ENCODE assay signal across 14 cellular contexts in the genomic region with DNA sequence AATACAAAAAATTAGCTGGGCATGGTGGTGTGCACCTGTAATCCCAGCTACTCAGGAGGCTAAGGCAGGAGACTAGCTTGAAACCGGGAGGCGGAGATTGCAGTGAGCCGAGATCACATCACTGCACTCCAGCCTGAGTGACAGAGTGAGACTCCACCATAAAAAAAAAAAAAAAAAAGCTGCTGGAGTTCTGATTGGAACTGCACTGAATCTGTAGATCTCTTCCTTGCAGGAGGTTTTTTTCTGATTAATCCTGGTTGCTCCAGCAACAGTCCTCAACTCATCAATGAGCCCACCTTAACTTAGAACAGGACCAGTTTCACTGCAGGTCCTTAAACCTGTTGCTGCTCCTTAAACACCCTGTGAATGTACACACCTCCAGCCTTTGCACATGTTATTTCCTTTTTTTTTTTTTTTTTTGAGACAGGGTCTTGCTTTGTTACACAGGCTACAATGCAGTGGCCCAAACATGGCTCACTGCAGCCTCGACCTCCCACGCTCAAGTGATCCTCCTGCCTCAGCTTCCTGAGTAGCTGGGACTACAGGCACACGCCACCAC. TPM values are rescaled to one million over a fixed set of nuclear protein-coding genes. Genes with fewer than 3 reads are reported as not detected.
A peak's percentile ranks its signal among the peaks of the same experiment; 100 is the strongest.
DNase-seq lines count a peak whose midpoint lies in the region; ATAC-seq and TF ChIP-seq lines count a peak whose summit lies in the region.
"Had no signal": no experiment of that assay in that cellular context is flagged by ENCODE, and none has a peak within 500 bp of the region (broad histone marks: within the 10 kb centered on the region; RNA-seq: fewer than 3 reads in every experiment).

No MANE protein-coding gene starts in this region.

- no TSS peak for BruUV-seq in Caco-2 (replicated peaks; lab: Mats Ljungman, UMichigan)

- H3K4me1 Mint-ChIP-seq in Caco-2 (ENCODE audit: low read depth, unreplicated experiment) (peaks cover 17% of the 10 kb centered on the region), T-helper 17 cell (peaks cover 19% of the 10 kb centered on the region), glutamatergic neuron (ENCODE audit: low read depth, unreplicated experiment) (peaks cover 14% of the 10 kb centered on the region)

- H3K36me3 Mint-ChIP-seq in Caco-2 (ENCODE audit: insufficient read depth, unreplicated experiment) (peaks cover 8% of the 10 kb centered on the region), T-helper 17 cell (ENCODE audit: low read depth) (no peaks in the 10 kb centered on the region), glutamatergic neuron (ENCODE audit: unreplicated experiment) (no peaks in the 10 kb centered on the region)

- H2AFZ ChIP-seq in ACC112 (ENCODE audit: low read length, unreplicated experiment): no peak overlapping the region

- H3K27me3 ChIP-seq in ACC112 (ENCODE audit: insufficient read depth, low read length) (no peaks in the 10 kb centered on the region), Caco-2 (replicated peaks; ENCODE audit: control insufficient read depth, insufficient read depth, low read length) (no peaks in the 10 kb centered on the region; the same call in 1 of the 2 replicates), foreskin keratinocyte (no peaks in the 10 kb centered on the region)

- no peaks in the 10 kb centered on the region for H3K9me3 Mint-ChIP-seq in Caco-2 (ENCODE audit: unreplicated experiment)
- peaks cover 5% of the 10 kb centered on the region for H3K9me3 Mint-ChIP-seq in glutamatergic neuron (ENCODE audit: unreplicated experiment)

- H3K27ac Mint-ChIP-seq in Caco-2 (ENCODE audit: unreplicated experiment): peak overlapping the region; percentile 72
- H3K27ac Mint-ChIP-seq in T-helper 17 cell: peak overlapping the region; percentile 98
- no peak overlapping the region for H3K27ac Mint-ChIP-seq in glutamatergic neuron (ENCODE audit: unreplicated experiment)

- DNase-seq in Caco-2 (no peak), T-helper 17 cell (no peak), glutamatergic neuron (no peak), HPDE6-E6E7 (ENCODE audit: extremely low spot score) (no peak), SKM-1 (lab: John Stamatoyannopoulos, UW; ENCODE audit: unreplicated experiment) (no peak), foreskin keratinocyte (no peak)
- DNase-seq: activated gamma-delta T cell, cortex of kidney, foreskin fibroblast, kidney glomerular epithelial cell had no signal

- ATAC-seq in T-helper 17 cell (no peak), GM21390 (IDR thresholded peaks at IDR 0.05; ENCODE audit: unreplicated experiment) (no peak), foreskin keratinocyte (no peak)
- ATAC-seq: Panc1 had no signal

- peaks cover 4% of the 10 kb centered on the region for H3K79me2 ChIP-seq in ACC112 (ENCODE audit: control insufficient read depth, insufficient read depth, low read length, unreplicated experiment)

- no peaks in the 10 kb centered on the region for H3K36me3 ChIP-seq in ACC112 (ENCODE audit: insufficient read depth, low read length)
- H3K36me3 ChIP-seq in Caco-2 (ENCODE audit: control insufficient read depth, insufficient read depth, low read length): no peaks in the 10 kb centered on the region
- H3K36me3 ChIP-seq: HAP-1 had no signal

- POLR2A ChIA-PET in Caco-2 (lab: Charles Lee): interaction anchor here (0.7 kb wide), 1 partner anchor 34 kb away, joined by 4 read pairs; no protein-coding TSS in a partner anchor

- no peaks in the 10 kb centered on the region for H3K27me3 Mint-ChIP-seq in Caco-2 (ENCODE audit: insufficient read depth, unreplicated experiment)
- no peaks in the 10 kb centered on the region for H3K27me3 Mint-ChIP-seq in T-helper 17 cell
- H3K27me3 Mint-ChIP-seq in glutamatergic neuron (ENCODE audit: unreplicated experiment): peaks cover 5% of the 10 kb centered on the region

- peak overlapping the region; percentile 97 for H3K4me3 Mint-ChIP-seq in Caco-2 (ENCODE audit: unreplicated experiment)
- H3K4me3 Mint-ChIP-seq in T-helper 17 cell: peak overlapping the region; percentile 98
- peak overlapping the region; percentile 100 for H3K4me3 Mint-ChIP-seq in glutamatergic neuron (ENCODE audit: unreplicated experiment)

- TF ChIP-seq CTCF in Caco-2 (IDR thresholded peaks at IDR 0.05; ENCODE audit: insufficient read depth in 1 of 2, low read depth in 1 of 2, low read length in 1 of 2, severe bottlenecking in 1 of 2, unreplicated experiment in 1 of 2) (no peak), glutamatergic neuron (IDR thresholded peaks at IDR 0.05; ENCODE audit: partially characterized antibody, unreplicated experiment) (no peak), foreskin keratinocyte (conservative IDR thresholded peaks at IDR 0.05) (no peak)

- H3K9me3 ChIP-seq in Caco-2 (no peaks in the 10 kb centered on the region), T-helper 17 cell (ENCODE audit: control insufficient read depth, low read length, poor library complexity, severe bottlenecking) (no peaks in the 10 kb centered on the region)
- H3K9me3 ChIP-seq: HAP-1 had no signal

- intact Hi-C loops in Caco-2 (cut with micrococcal nuclease; ENCODE audit: unreplicated experiment): no loop called here

- H3K27ac ChIP-seq in ACC112 (ENCODE audit: low read depth, low read length): peak overlapping the region; percentile 86; the same call in 1 of the 2 replicates
- no peak overlapping the region for H3K27ac ChIP-seq in foreskin keratinocyte

- CTCF ChIA-PET in Caco-2 (lab: Charles Lee): interaction anchor here (1.1 kb wide), 1 partner anchor 31 kb away, joined by 5 read pairs; no protein-coding TSS in a partner anchor

- peak overlapping the region; percentile 84; the same call in 1 of the 2 replicates for H3K4me3 ChIP-seq in ACC112 (ENCODE audit: low read depth, low read length)
- no peak overlapping the region for H3K4me3 ChIP-seq in Caco-2 (ENCODE audit: low read depth, low read length)

- H3K4me1 ChIP-seq in ACC112 (ENCODE audit: control insufficient read depth, insufficient read depth, low read length, unreplicated experiment): peaks cover 14% of the 10 kb centered on the region
- peaks cover 4% of the 10 kb centered on the region; the same call in 1 of the 2 replicates for H3K4me1 ChIP-seq in Caco-2
- H3K4me1 ChIP-seq in foreskin keratinocyte: peaks cover 10% of the 10 kb centered on the region

RNA-seq across cellular contexts. Expression of a gene that starts 1.6 kb away (rescaled TPM):
- total RNA-seq in Caco-2 (2022): 0.98 and 1.3 TPM in 2 replicates
- 1 to 10 TPM; 3.7 to 4.3 TPM for total RNA-seq in T-helper 17 cell
- 3.4 TPM for total RNA-seq in glutamatergic neuron (ENCODE audit: unreplicated experiment)
- total RNA-seq in foreskin keratinocyte: 0.85 and 0.88 TPM in 2 replicates
- polyA plus RNA-seq in foreskin keratinocyte: 0.76 and 0.87 TPM in 2 replicates

RNA-seq across cellular contexts. Expression of a gene that starts 10.0 kb away (rescaled TPM):
- total RNA-seq in Caco-2 (2022) (246 and 252 TPM in 2 replicates), T-helper 17 cell (10 to 100 TPM; 65.5 to 73.4 TPM), glutamatergic neuron (ENCODE audit: unreplicated experiment) (625 TPM), foreskin keratinocyte (315 and 395 TPM in 2 replicates)
- polyA plus RNA-seq in foreskin keratinocyte: 103 and 149 TPM in 2 replicates

RNA-seq across cellular contexts. Expression of a gene that starts 37.8 kb away (rescaled TPM):
- total RNA-seq in Caco-2 (2022): 90.1 and 94.5 TPM in 2 replicates
- total RNA-seq in T-helper 17 cell: 10 to 100 TPM; 21.0 to 23.4 TPM
- 51.5 TPM for total RNA-seq in glutamatergic neuron (ENCODE audit: unreplicated experiment)
- total RNA-seq in foreskin keratinocyte: 56.3 and 56.9 TPM in 2 replicates
- 54.9 and 57.2 TPM in 2 replicates for polyA plus RNA-seq in foreskin keratinocyte
